12 cellular contexts compared by ENCODE assay signal in genomic region chr13:113777311-113778260, GRCh38. TPM values are rescaled to one million over a fixed set of nuclear protein-coding genes. Genes with fewer than 3 reads are reported as not detected.
DNase-seq lines count a peak whose midpoint lies in the region; ATAC-seq, FAIRE-seq and TF ChIP-seq lines count a peak whose summit lies in the region.
"Had no signal": no experiment of that assay in that cellular context is flagged by ENCODE, and none has a peak within 500 bp of the region (broad histone marks: within the 10 kb centered on the region; RNA-seq: fewer than 3 reads in every experiment).

No MANE protein-coding gene starts in this region.

- no peak overlapping the region for H3K4me2 ChIP-seq in GM12878 (ENCODE audit: control insufficient read depth, insufficient read depth)

- CTCF ChIA-PET in Caco-2 (lab: Charles Lee): no interaction called here
- CTCF ChIA-PET in GM12878 (lab: Yijun Ruan, JAX): no interaction called here
- CTCF ChIA-PET in CD8-positive, alpha-beta T cell (lab: Charles Lee): no interaction called here

- H3K27ac ChIP-seq in GM12878 (ENCODE audit: control insufficient read depth, insufficient read depth) (no peak overlapping the region), liver (ENCODE audit: low read depth in 1 of 2, low read length in 2 of 2) (no peak overlapping the region)
- H3K27ac ChIP-seq in CD8-positive, alpha-beta T cell (ENCODE audit: low read depth, low read length): no peak overlapping the region

- in situ Hi-C loops in GM12878 (cut with MboI): no loop called here

- no peaks in the 10 kb centered on the region for H3K4me1 ChIP-seq in Caco-2
- H3K4me1 ChIP-seq in GM12878 (ENCODE audit: control insufficient read depth, insufficient read depth, low read length): no peaks in the 10 kb centered on the region
- no peaks in the 10 kb centered on the region for H3K4me1 ChIP-seq in liver (ENCODE audit: control insufficient read depth in 4 of 4, insufficient read depth in 4 of 4, low read length in 3 of 4)
- no peaks in the 10 kb centered on the region for H3K4me1 ChIP-seq in CD8-positive, alpha-beta T cell (ENCODE audit: insufficient read depth, low read length)

- H2AFZ ChIP-seq in GM12878 (ENCODE audit: control insufficient read depth, low read depth, low read length): no peak overlapping the region

- TF ChIP-seq CTCF in Caco-2 (IDR thresholded peaks at IDR 0.05; ENCODE audit: insufficient read depth in 1 of 2, low read depth in 1 of 2, low read length in 1 of 2, severe bottlenecking in 1 of 2, unreplicated experiment in 1 of 2) (no peak), GM12878 (IDR thresholded peaks at IDR 0.05 in 2 of 3, conservative IDR thresholded peaks at IDR 0.05 in 1 of 3; ENCODE audit: control insufficient read depth in 2 of 3, extremely low read depth in 1 of 3, insufficient read depth in 1 of 3, low read depth in 3 of 3, low read length in 3 of 3) (no peak), liver (IDR thresholded peaks at IDR 0.05; ENCODE audit: low read depth, low read length, missing input control) (no peak)
- TF ChIP-seq CTCF in CD8-positive, alpha-beta T cell (IDR thresholded peaks at IDR 0.05): no peak

- no peak overlapping the region for H3K4me3 Mint-ChIP-seq in Caco-2 (ENCODE audit: unreplicated experiment)
- H3K4me3 Mint-ChIP-seq in CD8-positive, alpha-beta T cell: no peak overlapping the region
- H3K4me3 Mint-ChIP-seq: stimulated activated effector memory CD8-positive, alpha-beta T cell treated with anti-CD3 and anti-CD28 coated beads, Interleukin-12 subunit alpha, Interleukin-12 subunit beta, amount 100 ng/mL, for 72 hours had no signal

- RAD21 ChIA-PET in GM12878 (lab: Charles Lee; ENCODE audit: unreplicated experiment): no interaction called here

- intact Hi-C loops in Caco-2 (cut with micrococcal nuclease; ENCODE audit: unreplicated experiment): no loop called here
- intact Hi-C loops in GM12878 (cut with micrococcal nuclease; ENCODE audit: unreplicated experiment): no loop called here
- intact Hi-C loops in CD8-positive, alpha-beta T cell (cut with DNase I, micrococcal nuclease): no loop called here

- H3K9ac ChIP-seq in GM12878 (ENCODE audit: control insufficient read depth, insufficient read depth, low read length): no peak overlapping the region
- no peak overlapping the region for H3K9ac ChIP-seq in liver (ENCODE audit: low read depth in 1 of 2, low read length in 2 of 2)

- TF ChIP-seq EP300 in Ishikawa (IDR thresholded peaks at IDR 0.05; ENCODE audit: borderline replicate concordance): no peak
- no peak for TF ChIP-seq EP300 in GM12878 (IDR thresholded peaks at IDR 0.05; ENCODE audit: borderline replicate concordance in 1 of 2, control insufficient read depth in 1 of 2, low read depth in 2 of 2, low read length in 2 of 2)

- peaks cover 13% of the 10 kb centered on the region for H3K27me3 Mint-ChIP-seq in Caco-2 (ENCODE audit: insufficient read depth, unreplicated experiment)
- H3K27me3 Mint-ChIP-seq in CD8-positive, alpha-beta T cell (ENCODE audit: low read depth): peaks cover 17% of the 10 kb centered on the region

- no TSS peak for BruUV-seq in Caco-2 (replicated peaks; lab: Mats Ljungman, UMichigan)
- no TSS peak for BruUV-seq in GM12878 (replicated peaks; lab: Mats Ljungman, UMichigan)

- H3K36me3 Mint-ChIP-seq in Caco-2 (ENCODE audit: insufficient read depth, unreplicated experiment): no peaks in the 10 kb centered on the region
- no peaks in the 10 kb centered on the region for H3K36me3 Mint-ChIP-seq in CD8-positive, alpha-beta T cell
- H3K36me3 Mint-ChIP-seq: stimulated activated effector memory CD8-positive, alpha-beta T cell treated with anti-CD3 and anti-CD28 coated beads, Interleukin-12 subunit alpha, Interleukin-12 subunit beta, amount 100 ng/mL, for 72 hours had no signal

- FAIRE-seq in GM12878 (lab: Jason Lieb, UNC): no peak

- H3K9me3 ChIP-seq in Caco-2 (peaks cover 6% of the 10 kb centered on the region), GM12878 (replicated peaks; ENCODE audit: control insufficient read depth, insufficient read depth, low read length) (no peaks in the 10 kb centered on the region), liver (ENCODE audit: control insufficient read depth in 4 of 4, low read length in 3 of 4) (no peaks in the 10 kb centered on the region)
- no peaks in the 10 kb centered on the region for H3K9me3 ChIP-seq in CD8-positive, alpha-beta T cell (ENCODE audit: low read length)

- POLR2A ChIA-PET in Caco-2 (lab: Charles Lee): no interaction called here
- POLR2A ChIA-PET in GM12878 (lab: Charles Lee): no interaction called here
- POLR2A ChIA-PET in CD8-positive, alpha-beta T cell (lab: Charles Lee): no interaction called here

- H4K20me1 ChIP-seq in GM12878 (ENCODE audit: control insufficient read depth, insufficient read depth): no peaks in the 10 kb centered on the region

- H3K27ac Mint-ChIP-seq in Caco-2 (ENCODE audit: unreplicated experiment): no peak overlapping the region
- H3K27ac Mint-ChIP-seq in CD8-positive, alpha-beta T cell: no peak overlapping the region
- H3K27ac Mint-ChIP-seq: stimulated activated effector memory CD8-positive, alpha-beta T cell treated with anti-CD3 and anti-CD28 coated beads, Interleukin-12 subunit alpha, Interleukin-12 subunit beta, amount 100 ng/mL, for 72 hours had no signal

- H3K79me2 ChIP-seq in GM12878 (ENCODE audit: control insufficient read depth, insufficient read depth, low read length): no peaks in the 10 kb centered on the region

- TF ChIP-seq RAD21 in Ishikawa (IDR thresholded peaks at IDR 0.05; ENCODE audit: low read depth) (no peak), GM12878 (IDR thresholded peaks at IDR 0.05; ENCODE audit: insufficient read depth, low read depth, low read length) (no peak), liver (IDR thresholded peaks at IDR 0.05) (no peak)

- H3K4me1 Mint-ChIP-seq in Caco-2 (ENCODE audit: low read depth, unreplicated experiment): no peaks in the 10 kb centered on the region
- H3K4me1 Mint-ChIP-seq in CD8-positive, alpha-beta T cell (ENCODE audit: low read depth): no peaks in the 10 kb centered on the region
- H3K4me1 Mint-ChIP-seq: stimulated activated effector memory CD8-positive, alpha-beta T cell treated with anti-CD3 and anti-CD28 coated beads, Interleukin-12 subunit alpha, Interleukin-12 subunit beta, amount 100 ng/mL, for 72 hours had no signal

- H3K36me3 ChIP-seq in Caco-2 (ENCODE audit: control insufficient read depth, insufficient read depth, low read length) (no peaks in the 10 kb centered on the region), GM12878 (ENCODE audit: control insufficient read depth in 2 of 2, insufficient read depth in 2 of 2, low read length in 1 of 2) (no peaks in the 10 kb centered on the region), liver (ENCODE audit: control insufficient read depth in 4 of 4, insufficient read depth in 3 of 4, low read depth in 1 of 4, low read length in 3 of 4) (no peaks in the 10 kb centered on the region)
- no peaks in the 10 kb centered on the region for H3K36me3 ChIP-seq in CD8-positive, alpha-beta T cell (ENCODE audit: insufficient read depth, low read length)

- 0 out of 3 replicates have a peak, but pooled peaks have one; percentile 20 for ATAC-seq in GM12878
- ATAC-seq in CD8-positive, alpha-beta T cell: no peak
- ATAC-seq: left colon; stimulated activated effector memory CD8-positive, alpha-beta T cell treated with anti-CD3 and anti-CD28 coated beads, Interleukin-12 subunit alpha, Interleukin-12 subunit beta, amount 100 ng/mL, for 72 hours had no signal

- SMC1A ChIA-PET in GM12878 (lab: Charles Lee; ENCODE audit: uncharacterized antibody, unreplicated experiment): no interaction called here

- H3K4me3 ChIP-seq in Caco-2 (ENCODE audit: low read depth, low read length) (no peak overlapping the region), GM12878 (no peak overlapping the region), liver (ENCODE audit: low read depth in 1 of 3, low read length in 3 of 3) (no peak overlapping the region)
- no peak overlapping the region for H3K4me3 ChIP-seq in CD8-positive, alpha-beta T cell (ENCODE audit: low read depth, low read length)

- no peaks in the 10 kb centered on the region for H3K9me3 Mint-ChIP-seq in Caco-2 (ENCODE audit: unreplicated experiment)
- H3K9me3 Mint-ChIP-seq in CD8-positive, alpha-beta T cell: peaks cover 2% of the 10 kb centered on the region
- H3K9me3 Mint-ChIP-seq: stimulated activated effector memory CD8-positive, alpha-beta T cell treated with anti-CD3 and anti-CD28 coated beads, Interleukin-12 subunit alpha, Interleukin-12 subunit beta, amount 100 ng/mL, for 72 hours had no signal

- WGBS in GM12878 (ENCODE audit: insufficient coverage, insufficient replicate concordance, low lambda C conversion rate, missing lambda C conversion rate): 39% methylated on average over 29 of the region's 29 CpGs
- 40% methylated on average over 29 of the region's 29 CpGs for WGBS in liver

- TF ChIP-seq POLR2A in GM12878 (IDR thresholded peaks at IDR 0.05; ENCODE audit: low read depth, low read length): no peak

- DNase-seq in Caco-2 (peak; percentile 46 to 68), GM12878 (ENCODE audit: low read depth, low spot score) (no peak), superior temporal gyrus (ENCODE audit: extremely low spot score) (no peak), OCI-M2 (lab: John Stamatoyannopoulos, UW; ENCODE audit: unreplicated experiment) (no peak), SIG-M5 treated with dmso at 0.1 percent for 504 hours (lab: John Stamatoyannopoulos, UW; ENCODE audit: unreplicated experiment) (no peak)
- no peak for DNase-seq in CD8-positive, alpha-beta T cell
- DNase-seq: Calu3, left colon, NCI-H2227 treated with DMSO at 0.1 percent for 48 hours had no signal

- no peaks in the 10 kb centered on the region for H3K27me3 ChIP-seq in Caco-2 (replicated peaks; ENCODE audit: control insufficient read depth, insufficient read depth, low read length)
- H3K27me3 ChIP-seq in GM12878 (replicated peaks in 1 of 2; ENCODE audit: control insufficient read depth in 2 of 2, insufficient read depth in 2 of 2, low read length in 1 of 2): no peaks in the 10 kb centered on the region; a peak in 1 of 4 replicates
- H3K27me3 ChIP-seq in liver (ENCODE audit: control insufficient read depth in 4 of 4, insufficient read depth in 4 of 4, low read length in 3 of 4): peaks cover 0 to 3% (median 1%) of the 10 kb centered on the region in 4 donors
- H3K27me3 ChIP-seq in CD8-positive, alpha-beta T cell (ENCODE audit: insufficient read depth, low read length): no peaks in the 10 kb centered on the region

RNA-seq across cellular contexts. Expression of gene TMEM255B, which starts 18.6 kb away (rescaled TPM):
- total RNA-seq in Caco-2 (2022): 0.67 and 0.82 TPM in 2 replicates
- total RNA-seq in GM12878 (2013; cell fraction: nucleolus; rRNA removed): 0.95 and 1.4 TPM in 2 replicates
- total RNA-seq in GM12878 (2014; rRNA removed): 0.06 and 0.22 TPM in 2 replicates
- 0.13 and 0.18 TPM in 2 replicates for total RNA-seq in GM12878 (2014; rRNA removed; fragmentation: Illumina TruSeq; extraction: Trizol)
- total RNA-seq in GM12878 (2021): 0.43 and 0.62 TPM in 2 replicates
- polyA plus RNA-seq in GM12878 (2011; ENCODE audit: low read depth): 0.04 TPM
- polyA plus RNA-seq in GM12878 (2011; rRNA removed): 0.04 and 0.05 TPM in 2 replicates
- polyA plus RNA-seq in GM12878 (2011; cell fraction: cytosol; rRNA removed): 0.03 TPM in 2 replicates
- polyA plus RNA-seq in GM12878 (2011; cell fraction: nucleus; rRNA removed): 0.19 and 0.29 TPM in 2 replicates
- polyA plus RNA-seq in GM12878 (2012): 0.57 and 0.81 TPM in 2 replicates
- 0.05 and 0.15 TPM in 2 replicates for polyA plus RNA-seq in GM12878 (2014; fragmentation: Illumina TruSeq; extraction: Trizol)
- polyA plus RNA-seq in GM12878 (2014; fragmentation: Nextera tagmentation; extraction: Ambion mirVana): not detected
- polyA plus RNA-seq in GM12878 (2014; rRNA removed): 0.23 and 0.27 TPM in 2 replicates
- polyA plus RNA-seq in GM12878 (2016; fragmentation: Nextera tagmentation; extraction: Ambion mirVana): under 1 TPM in 1 of 2 experiments, not detected in 1; 0.04 TPM
- not detected in 2 replicates for polyA minus RNA-seq in GM12878 (2011; rRNA and poly(A)+ RNA removed)
- polyA minus RNA-seq in GM12878 (2011; cell fraction: cytosol; rRNA and poly(A)+ RNA removed): not detected in 2 replicates
- polyA minus RNA-seq in GM12878 (2011; cell fraction: nucleus; rRNA and poly(A)+ RNA removed): 0.24 and 0.38 TPM in 2 replicates
- 1 to 10 TPM in 1 of 2 donors, under 1 TPM in 1; 0.37 to 3.3 TPM for total RNA-seq in liver
- polyA plus RNA-seq in liver: 1 to 10 TPM; 3.7 to 8.6 TPM
- total RNA-seq in CD8-positive, alpha-beta T cell: under 1 TPM; 0.60 to 0.83 TPM
- total RNA-seq: Calu3 had no signal

Comparison
In these comparisons a context has a peak if more than half of its experiments do, and no peak if none do; other contexts are left out.
1. DNase-seq: peak in Caco-2 (2 of 2); none in GM12878 (single experiment), superior temporal gyrus (single experiment), OCI-M2 (single experiment), CD8-positive, alpha-beta T cell (0 of 7) and SIG-M5 treated with dmso at 0.1 percent for 504 hours (single experiment).